In the genomic region with DNA sequence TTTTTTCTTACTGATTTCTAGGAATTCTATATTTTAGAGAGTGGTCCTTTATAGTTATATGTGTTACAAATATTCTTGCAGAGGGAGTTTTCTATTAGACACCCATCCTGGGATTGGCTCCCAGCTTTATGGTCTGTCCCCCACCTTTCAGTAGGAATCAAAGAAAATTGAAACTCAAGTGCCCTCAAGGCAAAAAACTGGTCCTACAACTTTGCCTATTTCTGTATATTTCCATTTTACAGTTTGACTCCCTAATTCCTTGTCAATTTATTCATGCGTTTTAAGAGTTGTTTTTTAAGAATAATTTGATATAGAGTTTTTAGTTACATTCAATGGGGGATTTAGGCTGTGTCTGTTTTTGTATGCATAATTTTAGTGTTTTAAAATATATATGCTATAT, we compare ENCODE assay signal across 1 cellular context.
TF ChIP-seq lines count a peak whose summit lies in the region.

No MANE protein-coding gene starts in this region.

TF ChIP-seq in GM23338, 12 proteins besides CTCF, POLR2A, EP300 and RAD21 (continued from another document):
- TF ChIP-seq, protein P1, sequence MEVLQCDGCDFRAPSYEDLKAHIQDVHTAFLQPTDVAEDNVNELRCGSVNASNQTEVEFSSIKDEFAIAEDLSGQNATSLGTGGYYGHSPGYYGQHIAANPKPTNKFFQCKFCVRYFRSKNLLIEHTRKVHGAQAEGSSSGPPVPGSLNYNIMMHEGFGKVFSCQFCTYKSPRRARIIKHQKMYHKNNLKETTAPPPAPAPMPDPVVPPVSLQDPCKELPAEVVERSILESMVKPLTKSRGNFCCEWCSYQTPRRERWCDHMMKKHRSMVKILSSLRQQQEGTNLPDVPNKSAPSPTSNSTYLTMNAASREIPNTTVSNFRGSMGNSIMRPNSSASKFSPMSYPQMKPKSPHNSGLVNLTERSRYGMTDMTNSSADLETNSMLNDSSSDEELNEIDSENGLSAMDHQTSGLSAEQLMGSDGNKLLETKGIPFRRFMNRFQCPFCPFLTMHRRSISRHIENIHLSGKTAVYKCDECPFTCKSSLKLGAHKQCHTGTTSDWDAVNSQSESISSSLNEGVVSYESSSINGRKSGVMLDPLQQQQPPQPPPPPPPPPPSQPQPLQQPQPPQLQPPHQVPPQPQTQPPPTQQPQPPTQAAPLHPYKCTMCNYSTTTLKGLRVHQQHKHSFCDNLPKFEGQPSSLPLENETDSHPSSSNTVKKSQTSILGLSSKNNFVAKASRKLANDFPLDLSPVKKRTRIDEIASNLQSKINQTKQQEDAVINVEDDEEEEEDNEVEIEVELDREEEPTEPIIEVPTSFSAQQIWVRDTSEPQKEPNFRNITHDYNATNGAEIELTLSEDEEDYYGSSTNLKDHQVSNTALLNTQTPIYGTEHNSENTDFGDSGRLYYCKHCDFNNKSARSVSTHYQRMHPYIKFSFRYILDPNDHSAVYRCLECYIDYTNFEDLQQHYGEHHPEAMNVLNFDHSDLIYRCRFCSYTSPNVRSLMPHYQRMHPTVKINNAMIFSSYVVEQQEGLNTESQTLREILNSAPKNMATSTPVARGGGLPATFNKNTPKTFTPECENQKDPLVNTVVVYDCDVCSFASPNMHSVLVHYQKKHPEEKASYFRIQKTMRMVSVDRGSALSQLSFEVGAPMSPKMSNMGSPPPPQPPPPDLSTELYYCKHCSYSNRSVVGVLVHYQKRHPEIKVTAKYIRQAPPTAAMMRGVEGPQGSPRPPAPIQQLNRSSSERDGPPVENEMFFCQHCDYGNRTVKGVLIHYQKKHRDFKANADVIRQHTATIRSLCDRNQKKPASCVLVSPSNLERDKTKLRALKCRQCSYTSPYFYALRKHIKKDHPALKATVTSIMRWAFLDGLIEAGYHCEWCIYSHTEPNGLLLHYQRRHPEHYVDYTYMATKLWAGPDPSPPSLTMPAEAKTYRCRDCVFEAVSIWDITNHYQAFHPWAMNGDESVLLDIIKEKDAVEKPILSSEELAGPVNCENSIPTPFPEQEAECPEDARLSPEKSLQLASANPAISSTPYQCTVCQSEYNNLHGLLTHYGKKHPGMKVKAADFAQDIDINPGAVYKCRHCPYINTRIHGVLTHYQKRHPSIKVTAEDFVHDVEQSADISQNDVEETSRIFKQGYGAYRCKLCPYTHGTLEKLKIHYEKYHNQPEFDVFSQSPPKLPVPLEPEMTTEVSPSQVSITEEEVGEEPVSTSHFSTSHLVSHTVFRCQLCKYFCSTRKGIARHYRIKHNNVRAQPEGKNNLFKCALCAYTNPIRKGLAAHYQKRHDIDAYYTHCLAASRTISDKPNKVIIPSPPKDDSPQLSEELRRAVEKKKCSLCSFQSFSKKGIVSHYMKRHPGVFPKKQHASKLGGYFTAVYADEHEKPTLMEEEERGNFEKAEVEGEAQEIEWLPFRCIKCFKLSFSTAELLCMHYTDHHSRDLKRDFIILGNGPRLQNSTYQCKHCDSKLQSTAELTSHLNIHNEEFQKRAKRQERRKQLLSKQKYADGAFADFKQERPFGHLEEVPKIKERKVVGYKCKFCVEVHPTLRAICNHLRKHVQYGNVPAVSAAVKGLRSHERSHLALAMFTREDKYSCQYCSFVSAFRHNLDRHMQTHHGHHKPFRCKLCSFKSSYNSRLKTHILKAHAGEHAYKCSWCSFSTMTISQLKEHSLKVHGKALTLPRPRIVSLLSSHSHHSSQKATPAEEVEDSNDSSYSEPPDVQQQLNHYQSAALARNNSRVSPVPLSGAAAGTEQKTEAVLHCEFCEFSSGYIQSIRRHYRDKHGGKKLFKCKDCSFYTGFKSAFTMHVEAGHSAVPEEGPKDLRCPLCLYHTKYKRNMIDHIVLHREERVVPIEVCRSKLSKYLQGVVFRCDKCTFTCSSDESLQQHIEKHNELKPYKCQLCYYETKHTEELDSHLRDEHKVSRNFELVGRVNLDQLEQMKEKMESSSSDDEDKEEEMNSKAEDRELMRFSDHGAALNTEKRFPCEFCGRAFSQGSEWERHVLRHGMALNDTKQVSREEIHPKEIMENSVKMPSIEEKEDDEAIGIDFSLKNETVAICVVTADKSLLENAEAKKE (CRISPR knock-in tag; IDR thresholded peaks at IDR 0.05): no peak
- TF ChIP-seq, protein P2, sequence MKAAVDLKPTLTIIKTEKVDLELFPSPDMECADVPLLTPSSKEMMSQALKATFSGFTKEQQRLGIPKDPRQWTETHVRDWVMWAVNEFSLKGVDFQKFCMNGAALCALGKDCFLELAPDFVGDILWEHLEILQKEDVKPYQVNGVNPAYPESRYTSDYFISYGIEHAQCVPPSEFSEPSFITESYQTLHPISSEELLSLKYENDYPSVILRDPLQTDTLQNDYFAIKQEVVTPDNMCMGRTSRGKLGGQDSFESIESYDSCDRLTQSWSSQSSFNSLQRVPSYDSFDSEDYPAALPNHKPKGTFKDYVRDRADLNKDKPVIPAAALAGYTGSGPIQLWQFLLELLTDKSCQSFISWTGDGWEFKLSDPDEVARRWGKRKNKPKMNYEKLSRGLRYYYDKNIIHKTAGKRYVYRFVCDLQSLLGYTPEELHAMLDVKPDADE (IDR thresholded peaks at IDR 0.05): no peak
- TF ChIP-seq NANOG (IDR thresholded peaks at IDR 0.05; ENCODE audit: borderline replicate concordance): no peak
- no peak for TF ChIP-seq ZNF114 (CRISPR knock-in tag; IDR thresholded peaks at IDR 0.05)
- TF ChIP-seq, protein P3, sequence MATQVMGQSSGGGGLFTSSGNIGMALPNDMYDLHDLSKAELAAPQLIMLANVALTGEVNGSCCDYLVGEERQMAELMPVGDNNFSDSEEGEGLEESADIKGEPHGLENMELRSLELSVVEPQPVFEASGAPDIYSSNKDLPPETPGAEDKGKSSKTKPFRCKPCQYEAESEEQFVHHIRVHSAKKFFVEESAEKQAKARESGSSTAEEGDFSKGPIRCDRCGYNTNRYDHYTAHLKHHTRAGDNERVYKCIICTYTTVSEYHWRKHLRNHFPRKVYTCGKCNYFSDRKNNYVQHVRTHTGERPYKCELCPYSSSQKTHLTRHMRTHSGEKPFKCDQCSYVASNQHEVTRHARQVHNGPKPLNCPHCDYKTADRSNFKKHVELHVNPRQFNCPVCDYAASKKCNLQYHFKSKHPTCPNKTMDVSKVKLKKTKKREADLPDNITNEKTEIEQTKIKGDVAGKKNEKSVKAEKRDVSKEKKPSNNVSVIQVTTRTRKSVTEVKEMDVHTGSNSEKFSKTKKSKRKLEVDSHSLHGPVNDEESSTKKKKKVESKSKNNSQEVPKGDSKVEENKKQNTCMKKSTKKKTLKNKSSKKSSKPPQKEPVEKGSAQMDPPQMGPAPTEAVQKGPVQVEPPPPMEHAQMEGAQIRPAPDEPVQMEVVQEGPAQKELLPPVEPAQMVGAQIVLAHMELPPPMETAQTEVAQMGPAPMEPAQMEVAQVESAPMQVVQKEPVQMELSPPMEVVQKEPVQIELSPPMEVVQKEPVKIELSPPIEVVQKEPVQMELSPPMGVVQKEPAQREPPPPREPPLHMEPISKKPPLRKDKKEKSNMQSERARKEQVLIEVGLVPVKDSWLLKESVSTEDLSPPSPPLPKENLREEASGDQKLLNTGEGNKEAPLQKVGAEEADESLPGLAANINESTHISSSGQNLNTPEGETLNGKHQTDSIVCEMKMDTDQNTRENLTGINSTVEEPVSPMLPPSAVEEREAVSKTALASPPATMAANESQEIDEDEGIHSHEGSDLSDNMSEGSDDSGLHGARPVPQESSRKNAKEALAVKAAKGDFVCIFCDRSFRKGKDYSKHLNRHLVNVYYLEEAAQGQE (IDR thresholded peaks at IDR 0.05; ENCODE audit: unreplicated experiment): no peak
- no peak for TF ChIP-seq EZH2phosphoT487 (IDR thresholded peaks at IDR 0.05; ENCODE audit: unreplicated experiment)
- TF ChIP-seq CREB1 (CRISPR knock-in tag; IDR thresholded peaks at IDR 0.05; ENCODE audit: low read depth): no peak
